ENCODE assay signal across 9 cellular contexts in the genomic region with DNA sequence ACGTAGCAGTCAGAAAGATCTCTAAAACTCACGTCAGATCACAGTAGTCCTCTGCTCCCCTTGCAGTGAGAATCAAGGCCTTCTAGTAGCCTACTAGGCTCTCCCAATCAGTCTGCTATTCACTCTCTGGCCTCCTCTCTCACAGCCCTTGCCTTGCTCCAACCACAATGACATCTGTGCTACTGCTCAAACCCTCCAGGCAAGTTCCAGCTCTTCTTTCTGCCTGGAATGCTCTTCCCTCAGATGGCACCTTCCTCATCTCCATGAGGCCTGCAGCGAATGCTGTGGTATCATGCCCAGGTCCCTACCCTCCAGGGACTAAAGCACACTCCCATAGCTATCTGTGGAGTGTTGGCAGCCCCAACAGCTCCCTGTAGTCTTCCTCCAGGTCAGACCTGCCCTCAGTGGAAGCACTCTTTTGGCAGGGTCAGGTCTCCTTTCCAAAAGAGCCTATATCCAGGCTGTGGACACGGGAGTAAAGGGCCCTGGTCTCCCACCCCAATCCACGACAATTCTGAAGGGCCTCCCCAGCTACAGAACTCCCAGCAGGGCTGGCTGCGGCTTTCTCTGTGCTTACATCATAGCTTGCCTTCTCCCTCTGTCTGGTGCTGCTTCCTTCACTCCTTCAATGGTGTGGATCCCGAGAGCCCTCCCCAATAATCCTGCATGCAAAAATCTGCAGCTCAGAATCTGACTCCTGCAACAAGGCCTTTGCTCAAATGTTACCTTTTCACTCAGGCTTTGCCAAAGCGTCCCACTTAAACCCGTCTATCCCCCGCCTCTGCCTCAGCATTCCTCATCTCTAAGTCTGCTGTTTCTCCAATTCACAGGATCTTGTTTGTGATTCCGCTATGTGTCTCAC. TPM values are rescaled to one million over a fixed set of nuclear protein-coding genes. Genes with fewer than 3 reads are reported as not detected.
DNase-seq lines count a peak whose midpoint lies in the region; ATAC-seq and TF ChIP-seq lines count a peak whose summit lies in the region.
"Had no signal": no experiment of that assay in that cellular context is flagged by ENCODE, and none has a peak within 500 bp of the region (broad histone marks: within the 10 kb centered on the region; RNA-seq: fewer than 3 reads in every experiment).

No MANE protein-coding gene starts in this region.

- H3K9me3 Mint-ChIP-seq in activated B cell treated with CpG ODN at 0.5 μM for 24 hours (no peaks in the 10 kb centered on the region), glutamatergic neuron (ENCODE audit: unreplicated experiment) (peaks cover 4% of the 10 kb centered on the region)
- no peaks in the 10 kb centered on the region for H3K9me3 Mint-ChIP-seq in stimulated activated naive CD8-positive, alpha-beta T cell treated with anti-CD3 and anti-CD28 coated beads, Interleukin-15, amount 100 ng/mL, for 72 hours

- DNase-seq in cardiac muscle cell (ENCODE audit: low read depth in 1 of 2, low spot score in 1 of 2) (no peak), left cardiac atrium (no peak), activated B cell treated with CpG ODN at 0.5 μM for 24 hours (no peak), glutamatergic neuron (no peak), DMS79 treated with DMSO at 0.1 percent for 48 hours (lab: John Stamatoyannopoulos, UW) (no peak), NCI-H82 (lab: John Stamatoyannopoulos, UW) (no peak)
- DNase-seq in stimulated activated naive CD8-positive, alpha-beta T cell treated with anti-CD3 and anti-CD28 coated beads, Interleukin-15, amount 100 ng/mL, for 72 hours = no peak
- DNase-seq: heart right ventricle had no signal

- no peak overlapping the region for H3K4me3 Mint-ChIP-seq in activated B cell treated with CpG ODN at 0.5 μM for 24 hours
- no peak overlapping the region for H3K4me3 Mint-ChIP-seq in glutamatergic neuron (ENCODE audit: unreplicated experiment)
- no peak overlapping the region for H3K4me3 Mint-ChIP-seq in stimulated activated naive CD8-positive, alpha-beta T cell treated with anti-CD3 and anti-CD28 coated beads, Interleukin-15, amount 100 ng/mL, for 72 hours

- H3K9me3 ChIP-seq in cardiac muscle cell (ENCODE audit: low read depth) = no peaks in the 10 kb centered on the region
- H3K9me3 ChIP-seq: heart right ventricle had no signal

- H3K27me3 Mint-ChIP-seq in activated B cell treated with CpG ODN at 0.5 μM for 24 hours (no peaks in the 10 kb centered on the region), glutamatergic neuron (ENCODE audit: unreplicated experiment) (peaks cover 6% of the 10 kb centered on the region)
- H3K27me3 Mint-ChIP-seq in stimulated activated naive CD8-positive, alpha-beta T cell treated with anti-CD3 and anti-CD28 coated beads, Interleukin-15, amount 100 ng/mL, for 72 hours = no peaks in the 10 kb centered on the region

- no peaks in the 10 kb centered on the region for H3K36me3 ChIP-seq in cardiac muscle cell

- no peak overlapping the region for H3K4me3 ChIP-seq in cardiac muscle cell
- H3K4me3 ChIP-seq: heart right ventricle had no signal

- intact Hi-C loops in left cardiac atrium (cut with DNase I) (no loop called here), activated B cell treated with CpG ODN at 0.5 μM for 24 hours (cut with micrococcal nuclease) (no loop called here)

- H3K27ac Mint-ChIP-seq in activated B cell treated with CpG ODN at 0.5 μM for 24 hours (peak overlapping the region; percentile 50), glutamatergic neuron (ENCODE audit: unreplicated experiment) (peak overlapping the region; percentile 49)
- peak overlapping the region; percentile 1 to 55 for H3K27ac Mint-ChIP-seq in stimulated activated naive CD8-positive, alpha-beta T cell treated with anti-CD3 and anti-CD28 coated beads, Interleukin-15, amount 100 ng/mL, for 72 hours

- H3K4me1 ChIP-seq in cardiac muscle cell (ENCODE audit: low read depth) = peaks cover 10% of the 10 kb centered on the region

- H3K4me1 Mint-ChIP-seq in activated B cell treated with CpG ODN at 0.5 μM for 24 hours (peaks cover 44% of the 10 kb centered on the region), glutamatergic neuron (ENCODE audit: low read depth, unreplicated experiment) (peaks cover 25% of the 10 kb centered on the region)
- peaks cover 57% of the 10 kb centered on the region for H3K4me1 Mint-ChIP-seq in stimulated activated naive CD8-positive, alpha-beta T cell treated with anti-CD3 and anti-CD28 coated beads, Interleukin-15, amount 100 ng/mL, for 72 hours

- CTCF ChIA-PET in activated B cell treated with CpG ODN at 0.5 μM for 24 hours (lab: Charles Lee) = no interaction called here

- H3K27ac ChIP-seq in cardiac muscle cell = peak overlapping the region; percentile 48

- H3K27me3 ChIP-seq in cardiac muscle cell = no peaks in the 10 kb centered on the region
- H3K27me3 ChIP-seq: heart right ventricle had no signal

- POLR2A ChIA-PET in activated B cell treated with CpG ODN at 0.5 μM for 24 hours (lab: Charles Lee) = no interaction called here

- ATAC-seq in left cardiac atrium (no peak), activated B cell treated with CpG ODN at 0.5 μM for 24 hours (ENCODE audit: low read depth) (no peak), GM18858 (IDR thresholded peaks at IDR 0.05; ENCODE audit: unreplicated experiment) (no peak)
- no peak for ATAC-seq in stimulated activated naive CD8-positive, alpha-beta T cell treated with anti-CD3 and anti-CD28 coated beads, Interleukin-15, amount 100 ng/mL, for 72 hours

- H3K36me3 Mint-ChIP-seq in activated B cell treated with CpG ODN at 0.5 μM for 24 hours (ENCODE audit: low read depth) = peaks cover 7% of the 10 kb centered on the region
- no peaks in the 10 kb centered on the region for H3K36me3 Mint-ChIP-seq in glutamatergic neuron (ENCODE audit: unreplicated experiment)

- no peak for TF ChIP-seq CTCF in cardiac muscle cell (IDR thresholded peaks at IDR 0.05; ENCODE audit: low read depth, low read length)
- TF ChIP-seq CTCF in activated B cell treated with CpG ODN at 0.5 μM for 24 hours (IDR thresholded peaks at IDR 0.05) = no peak
- no peak for TF ChIP-seq CTCF in glutamatergic neuron (IDR thresholded peaks at IDR 0.05; ENCODE audit: partially characterized antibody, unreplicated experiment)

RNA-seq across cellular contexts. Expression of a gene that starts 8.9 kb away (rescaled TPM):
- total RNA-seq in cardiac muscle cell (29.7 and 36.9 TPM in 2 replicates), left cardiac atrium (10 to 100 TPM; 15.3 to 22.1 TPM), activated B cell treated with CpG ODN at 0.5 μM for 24 hours (29.7 and 32.7 TPM in 2 replicates), glutamatergic neuron (ENCODE audit: unreplicated experiment) (51.0 TPM)
- polyA plus RNA-seq in cardiac muscle cell = 17.1 and 35.9 TPM in 2 replicates

RNA-seq across cellular contexts. Expression of a gene that starts 9.7 kb away (rescaled TPM):
- 38.7 and 43.7 TPM in 2 replicates for total RNA-seq in cardiac muscle cell
- polyA plus RNA-seq in cardiac muscle cell = 82.9 and 91.3 TPM in 2 replicates
- total RNA-seq in left cardiac atrium = 10 to 100 TPM; 30.2 to 32.2 TPM
- 24.0 and 24.3 TPM in 2 replicates for total RNA-seq in activated B cell treated with CpG ODN at 0.5 μM for 24 hours
- 24.4 TPM for total RNA-seq in glutamatergic neuron (ENCODE audit: unreplicated experiment)

RNA-seq across cellular contexts. Expression of a gene that starts 24.8 kb away (rescaled TPM):
- total RNA-seq in cardiac muscle cell (102 and 146 TPM in 2 replicates), left cardiac atrium (10 to 100 TPM; 38.3 to 48.0 TPM), activated B cell treated with CpG ODN at 0.5 μM for 24 hours (35.7 and 43.0 TPM in 2 replicates), glutamatergic neuron (ENCODE audit: unreplicated experiment) (47.7 TPM)
- 117 and 133 TPM in 2 replicates for polyA plus RNA-seq in cardiac muscle cell

RNA-seq across cellular contexts. Expression of a gene that starts 56.3 kb away (rescaled TPM):
- total RNA-seq in cardiac muscle cell = 23.4 and 34.2 TPM in 2 replicates
- 36.9 and 77.3 TPM in 2 replicates for polyA plus RNA-seq in cardiac muscle cell
- 10 to 100 TPM; 43.8 to 46.9 TPM for total RNA-seq in left cardiac atrium
- 54.4 and 65.3 TPM in 2 replicates for total RNA-seq in activated B cell treated with CpG ODN at 0.5 μM for 24 hours
- 48.0 TPM for total RNA-seq in glutamatergic neuron (ENCODE audit: unreplicated experiment)

RNA-seq across cellular contexts. Expression of a gene that starts 57.0 kb away (rescaled TPM):
- 7.6 and 9.1 TPM in 2 replicates for total RNA-seq in cardiac muscle cell
- polyA plus RNA-seq in cardiac muscle cell = 11.2 and 15.5 TPM in 2 replicates
- 1 to 10 TPM in 1 of 2 donors, under 1 TPM in 1; 0.34 to 2.1 TPM for total RNA-seq in left cardiac atrium
- 3.9 and 4.1 TPM in 2 replicates for total RNA-seq in activated B cell treated with CpG ODN at 0.5 μM for 24 hours
- total RNA-seq in glutamatergic neuron (ENCODE audit: unreplicated experiment) = 3.5 TPM
